ENCODE assay signal across 9 cellular contexts in genomic region chr6:28816909-28817807, GRCh38.
A peak's percentile ranks its signal among the peaks of the same experiment; 100 is the strongest.
DNase-seq lines count a peak whose midpoint lies in the region; ATAC-seq, FAIRE-seq and TF ChIP-seq lines count a peak whose summit lies in the region.
"Had no signal": no experiment of that assay in that cellular context is flagged by ENCODE, and none has a peak within 500 bp of the region (broad histone marks: within the 10 kb centered on the region; RNA-seq: fewer than 3 reads in every experiment).

No MANE protein-coding gene starts in this region.

- TF ChIP-seq POLR2A in GM18505 (IDR thresholded peaks at IDR 0.05; ENCODE audit: borderline replicate concordance, extremely low read depth, insufficient read depth, insufficient read length) (no peak), GM12892 (IDR thresholded peaks at IDR 0.05; ENCODE audit: low read depth, low read length) (no peak)

- FAIRE-seq in GM12892 (lab: Jason Lieb, UNC): no peak

- DNase-seq in DMS114 treated with DMSO at 0.1 percent for 48 hours (lab: John Stamatoyannopoulos, UW; ENCODE audit: unreplicated experiment) (peak; percentile 86), RKO (ENCODE audit: low spot score) (peak; percentile 79), fibroblast of peridontal ligament (ENCODE audit: extremely low read depth) (peak; percentile 68), GM12892 (ENCODE audit: insufficient read length) (no peak), epidermal melanocyte (ENCODE audit: insufficient read length, low spot score) (no peak)
- DNase-seq: naive B cell had no signal

- ATAC-seq in HG02798 (IDR thresholded peaks at IDR 0.05; ENCODE audit: poor library complexity, unreplicated experiment) (peak; percentile 64), GM18505 (IDR thresholded peaks at IDR 0.05; ENCODE audit: unreplicated experiment) (no peak), GM21576 (IDR thresholded peaks at IDR 0.05; ENCODE audit: unreplicated experiment) (no peak)

Comparison
In these comparisons a context has a peak if more than half of its experiments do, and no peak if none do; other contexts are left out.
1. DNase-seq: peak in DMS114 treated with DMSO at 0.1 percent for 48 hours (single experiment), RKO (single experiment) and fibroblast of peridontal ligament (single experiment); none in GM12892 (single experiment) and epidermal melanocyte (single experiment).